13 cellular contexts compared by ENCODE assay signal in the genomic region with DNA sequence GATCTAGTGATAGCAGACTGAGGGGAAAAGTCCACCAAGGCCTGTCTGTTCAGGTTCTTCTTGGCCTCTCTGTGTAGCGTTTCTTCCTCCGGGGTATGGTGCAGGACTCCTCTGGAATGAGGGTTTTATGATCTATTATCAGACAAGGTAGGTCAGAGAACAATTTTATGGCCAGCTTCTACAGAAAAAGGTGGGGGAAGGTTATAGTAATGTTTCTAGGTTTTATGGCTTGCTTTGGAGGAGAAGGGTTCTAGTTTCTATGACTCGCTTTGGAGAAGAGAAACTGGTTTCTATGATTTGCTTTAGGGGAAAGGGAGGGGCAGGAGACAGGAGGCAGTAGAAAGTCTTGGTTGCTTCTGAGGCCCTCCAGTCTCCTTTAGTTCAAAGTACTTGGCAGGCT.
DNase-seq lines count a peak whose midpoint lies in the region; ATAC-seq and TF ChIP-seq lines count a peak whose summit lies in the region.
"Had no signal": no experiment of that assay in that cellular context is flagged by ENCODE, and none has a peak within 500 bp of the region (broad histone marks: within the 10 kb centered on the region; RNA-seq: fewer than 3 reads in every experiment).

No MANE protein-coding gene starts in this region.

- no peak for DNase-seq in activated T-cell treated with anti-CD3 and anti-CD28 coated beads, Interleukin-2, amount 50 U/mL, for 72 hours
- DNase-seq in activated T-cell treated with anti-CD3 and anti-CD28 coated beads, Interleukin-2, amount 50 U/mL, for 1 hour, result no peak
- DNase-seq in 8988T (no peak), GM20000 (ENCODE audit: low spot score) (no peak), HK-2 (ENCODE audit: unreplicated experiment) (no peak)
- DNase-seq: activated T-cell treated with anti-CD3 and anti-CD28 coated beads, Interleukin-2, amount 50 U/mL, for 24 hours; anterior cingulate cortex; dermis blood vessel endothelial cell; tibial artery had no signal

- H3K27me3 Mint-ChIP-seq in activated T-cell treated with anti-CD3 and anti-CD28 coated beads, Interleukin-2, amount 50 U/mL, for 72 hours (ENCODE audit: low read depth), result peaks cover 31% of the 10 kb centered on the region

- H3K4me3 Mint-ChIP-seq in activated T-cell treated with anti-CD3 and anti-CD28 coated beads, Interleukin-2, amount 50 U/mL, for 72 hours, result peak overlapping the region in 1 of 2 donors; percentile 16
- H3K4me3 Mint-ChIP-seq: activated T-cell treated with anti-CD3 and anti-CD28 coated beads, Interleukin-2, amount 50 U/mL, for 24 hours had no signal

- H3K9me3 Mint-ChIP-seq in activated T-cell treated with anti-CD3 and anti-CD28 coated beads, Interleukin-2, amount 50 U/mL, for 72 hours, result no peaks in the 10 kb centered on the region
- H3K9me3 Mint-ChIP-seq: activated T-cell treated with anti-CD3 and anti-CD28 coated beads, Interleukin-2, amount 50 U/mL, for 24 hours had no signal

- no peaks in the 10 kb centered on the region for H3K36me3 Mint-ChIP-seq in activated T-cell treated with anti-CD3 and anti-CD28 coated beads, Interleukin-2, amount 50 U/mL, for 72 hours (ENCODE audit: insufficient read depth in 2 of 2)

- H3K27ac Mint-ChIP-seq in activated T-cell treated with anti-CD3 and anti-CD28 coated beads, Interleukin-2, amount 50 U/mL, for 72 hours, result no peak overlapping the region
- H3K27ac Mint-ChIP-seq: activated T-cell treated with anti-CD3 and anti-CD28 coated beads, Interleukin-2, amount 50 U/mL, for 24 hours had no signal

- TF ChIP-seq CTCF in GM20000 (IDR thresholded peaks at IDR 0.05; ENCODE audit: extremely low read depth, missing control alignments), result no peak

- peak; percentile 17 to 32 for ATAC-seq in activated T-cell treated with anti-CD3 and anti-CD28 coated beads, Interleukin-2, amount 50 U/mL, for 72 hours (replicated peaks in 1 of 2)
- ATAC-seq in HG02610 (IDR thresholded peaks at IDR 0.05; ENCODE audit: unreplicated experiment) (peak; percentile 53), HG03558 (IDR thresholded peaks at IDR 0.05; ENCODE audit: extremely low read depth, unreplicated experiment) (peak; percentile 39), HG03439 (IDR thresholded peaks at IDR 0.05; ENCODE audit: unreplicated experiment) (no peak)
- ATAC-seq: A549 had no signal

- H3K4me1 Mint-ChIP-seq in activated T-cell treated with anti-CD3 and anti-CD28 coated beads, Interleukin-2, amount 50 U/mL, for 72 hours (ENCODE audit: low read depth), result peaks cover 20% of the 10 kb centered on the region
